1 cellular context compared by ENCODE assay signal in the genomic region with DNA sequence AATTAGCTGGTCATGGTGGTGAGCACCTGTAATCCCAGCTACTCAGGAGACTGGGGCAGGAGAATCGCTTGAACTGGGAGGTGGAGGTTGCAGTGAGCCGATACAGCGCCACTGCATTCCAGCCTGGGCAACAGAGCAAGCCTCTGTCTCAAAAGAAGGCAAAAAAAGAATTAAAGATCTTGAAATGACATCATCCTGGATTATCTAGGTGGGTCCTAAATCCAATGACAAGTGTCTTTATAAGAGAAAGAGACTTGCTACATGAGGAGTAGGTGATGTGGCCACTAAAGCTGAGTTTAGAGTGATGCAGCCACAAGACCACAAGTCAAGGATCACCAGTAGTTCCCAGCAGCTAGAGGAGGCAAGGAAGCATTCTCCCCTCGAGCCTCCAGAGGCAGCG.
TF ChIP-seq lines count a peak whose summit lies in the region.

No MANE protein-coding gene starts in this region.

TF ChIP-seq in GM23338, 12 proteins besides CTCF, POLR2A, EP300 and RAD21:
- TF ChIP-seq, protein P1, sequence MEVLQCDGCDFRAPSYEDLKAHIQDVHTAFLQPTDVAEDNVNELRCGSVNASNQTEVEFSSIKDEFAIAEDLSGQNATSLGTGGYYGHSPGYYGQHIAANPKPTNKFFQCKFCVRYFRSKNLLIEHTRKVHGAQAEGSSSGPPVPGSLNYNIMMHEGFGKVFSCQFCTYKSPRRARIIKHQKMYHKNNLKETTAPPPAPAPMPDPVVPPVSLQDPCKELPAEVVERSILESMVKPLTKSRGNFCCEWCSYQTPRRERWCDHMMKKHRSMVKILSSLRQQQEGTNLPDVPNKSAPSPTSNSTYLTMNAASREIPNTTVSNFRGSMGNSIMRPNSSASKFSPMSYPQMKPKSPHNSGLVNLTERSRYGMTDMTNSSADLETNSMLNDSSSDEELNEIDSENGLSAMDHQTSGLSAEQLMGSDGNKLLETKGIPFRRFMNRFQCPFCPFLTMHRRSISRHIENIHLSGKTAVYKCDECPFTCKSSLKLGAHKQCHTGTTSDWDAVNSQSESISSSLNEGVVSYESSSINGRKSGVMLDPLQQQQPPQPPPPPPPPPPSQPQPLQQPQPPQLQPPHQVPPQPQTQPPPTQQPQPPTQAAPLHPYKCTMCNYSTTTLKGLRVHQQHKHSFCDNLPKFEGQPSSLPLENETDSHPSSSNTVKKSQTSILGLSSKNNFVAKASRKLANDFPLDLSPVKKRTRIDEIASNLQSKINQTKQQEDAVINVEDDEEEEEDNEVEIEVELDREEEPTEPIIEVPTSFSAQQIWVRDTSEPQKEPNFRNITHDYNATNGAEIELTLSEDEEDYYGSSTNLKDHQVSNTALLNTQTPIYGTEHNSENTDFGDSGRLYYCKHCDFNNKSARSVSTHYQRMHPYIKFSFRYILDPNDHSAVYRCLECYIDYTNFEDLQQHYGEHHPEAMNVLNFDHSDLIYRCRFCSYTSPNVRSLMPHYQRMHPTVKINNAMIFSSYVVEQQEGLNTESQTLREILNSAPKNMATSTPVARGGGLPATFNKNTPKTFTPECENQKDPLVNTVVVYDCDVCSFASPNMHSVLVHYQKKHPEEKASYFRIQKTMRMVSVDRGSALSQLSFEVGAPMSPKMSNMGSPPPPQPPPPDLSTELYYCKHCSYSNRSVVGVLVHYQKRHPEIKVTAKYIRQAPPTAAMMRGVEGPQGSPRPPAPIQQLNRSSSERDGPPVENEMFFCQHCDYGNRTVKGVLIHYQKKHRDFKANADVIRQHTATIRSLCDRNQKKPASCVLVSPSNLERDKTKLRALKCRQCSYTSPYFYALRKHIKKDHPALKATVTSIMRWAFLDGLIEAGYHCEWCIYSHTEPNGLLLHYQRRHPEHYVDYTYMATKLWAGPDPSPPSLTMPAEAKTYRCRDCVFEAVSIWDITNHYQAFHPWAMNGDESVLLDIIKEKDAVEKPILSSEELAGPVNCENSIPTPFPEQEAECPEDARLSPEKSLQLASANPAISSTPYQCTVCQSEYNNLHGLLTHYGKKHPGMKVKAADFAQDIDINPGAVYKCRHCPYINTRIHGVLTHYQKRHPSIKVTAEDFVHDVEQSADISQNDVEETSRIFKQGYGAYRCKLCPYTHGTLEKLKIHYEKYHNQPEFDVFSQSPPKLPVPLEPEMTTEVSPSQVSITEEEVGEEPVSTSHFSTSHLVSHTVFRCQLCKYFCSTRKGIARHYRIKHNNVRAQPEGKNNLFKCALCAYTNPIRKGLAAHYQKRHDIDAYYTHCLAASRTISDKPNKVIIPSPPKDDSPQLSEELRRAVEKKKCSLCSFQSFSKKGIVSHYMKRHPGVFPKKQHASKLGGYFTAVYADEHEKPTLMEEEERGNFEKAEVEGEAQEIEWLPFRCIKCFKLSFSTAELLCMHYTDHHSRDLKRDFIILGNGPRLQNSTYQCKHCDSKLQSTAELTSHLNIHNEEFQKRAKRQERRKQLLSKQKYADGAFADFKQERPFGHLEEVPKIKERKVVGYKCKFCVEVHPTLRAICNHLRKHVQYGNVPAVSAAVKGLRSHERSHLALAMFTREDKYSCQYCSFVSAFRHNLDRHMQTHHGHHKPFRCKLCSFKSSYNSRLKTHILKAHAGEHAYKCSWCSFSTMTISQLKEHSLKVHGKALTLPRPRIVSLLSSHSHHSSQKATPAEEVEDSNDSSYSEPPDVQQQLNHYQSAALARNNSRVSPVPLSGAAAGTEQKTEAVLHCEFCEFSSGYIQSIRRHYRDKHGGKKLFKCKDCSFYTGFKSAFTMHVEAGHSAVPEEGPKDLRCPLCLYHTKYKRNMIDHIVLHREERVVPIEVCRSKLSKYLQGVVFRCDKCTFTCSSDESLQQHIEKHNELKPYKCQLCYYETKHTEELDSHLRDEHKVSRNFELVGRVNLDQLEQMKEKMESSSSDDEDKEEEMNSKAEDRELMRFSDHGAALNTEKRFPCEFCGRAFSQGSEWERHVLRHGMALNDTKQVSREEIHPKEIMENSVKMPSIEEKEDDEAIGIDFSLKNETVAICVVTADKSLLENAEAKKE (CRISPR knock-in tag; IDR thresholded peaks at IDR 0.05): no peak
- no peak for TF ChIP-seq POLR2AphosphoS5 (IDR thresholded peaks at IDR 0.05; ENCODE audit: low read depth)
- TF ChIP-seq CREB1 (CRISPR knock-in tag; IDR thresholded peaks at IDR 0.05; ENCODE audit: low read depth): no peak
- TF ChIP-seq STAT1 (IDR thresholded peaks at IDR 0.05; ENCODE audit: unreplicated experiment): no peak
- no peak for TF ChIP-seq ETS1 (IDR thresholded peaks at IDR 0.05)
- no peak for TF ChIP-seq JUNB (IDR thresholded peaks at IDR 0.05; ENCODE audit: unreplicated experiment)
- TF ChIP-seq, protein P2, sequence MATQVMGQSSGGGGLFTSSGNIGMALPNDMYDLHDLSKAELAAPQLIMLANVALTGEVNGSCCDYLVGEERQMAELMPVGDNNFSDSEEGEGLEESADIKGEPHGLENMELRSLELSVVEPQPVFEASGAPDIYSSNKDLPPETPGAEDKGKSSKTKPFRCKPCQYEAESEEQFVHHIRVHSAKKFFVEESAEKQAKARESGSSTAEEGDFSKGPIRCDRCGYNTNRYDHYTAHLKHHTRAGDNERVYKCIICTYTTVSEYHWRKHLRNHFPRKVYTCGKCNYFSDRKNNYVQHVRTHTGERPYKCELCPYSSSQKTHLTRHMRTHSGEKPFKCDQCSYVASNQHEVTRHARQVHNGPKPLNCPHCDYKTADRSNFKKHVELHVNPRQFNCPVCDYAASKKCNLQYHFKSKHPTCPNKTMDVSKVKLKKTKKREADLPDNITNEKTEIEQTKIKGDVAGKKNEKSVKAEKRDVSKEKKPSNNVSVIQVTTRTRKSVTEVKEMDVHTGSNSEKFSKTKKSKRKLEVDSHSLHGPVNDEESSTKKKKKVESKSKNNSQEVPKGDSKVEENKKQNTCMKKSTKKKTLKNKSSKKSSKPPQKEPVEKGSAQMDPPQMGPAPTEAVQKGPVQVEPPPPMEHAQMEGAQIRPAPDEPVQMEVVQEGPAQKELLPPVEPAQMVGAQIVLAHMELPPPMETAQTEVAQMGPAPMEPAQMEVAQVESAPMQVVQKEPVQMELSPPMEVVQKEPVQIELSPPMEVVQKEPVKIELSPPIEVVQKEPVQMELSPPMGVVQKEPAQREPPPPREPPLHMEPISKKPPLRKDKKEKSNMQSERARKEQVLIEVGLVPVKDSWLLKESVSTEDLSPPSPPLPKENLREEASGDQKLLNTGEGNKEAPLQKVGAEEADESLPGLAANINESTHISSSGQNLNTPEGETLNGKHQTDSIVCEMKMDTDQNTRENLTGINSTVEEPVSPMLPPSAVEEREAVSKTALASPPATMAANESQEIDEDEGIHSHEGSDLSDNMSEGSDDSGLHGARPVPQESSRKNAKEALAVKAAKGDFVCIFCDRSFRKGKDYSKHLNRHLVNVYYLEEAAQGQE (IDR thresholded peaks at IDR 0.05; ENCODE audit: unreplicated experiment): no peak
- no peak for TF ChIP-seq ZNF331 (CRISPR knock-in tag; IDR thresholded peaks at IDR 0.05; ENCODE audit: low read depth)
- no peak for TF ChIP-seq NANOG (IDR thresholded peaks at IDR 0.05; ENCODE audit: borderline replicate concordance)
- TF ChIP-seq ZNF114 (CRISPR knock-in tag; IDR thresholded peaks at IDR 0.05): no peak
- no peak for TF ChIP-seq EZH2 (IDR thresholded peaks at IDR 0.05; ENCODE audit: low read depth, unreplicated experiment)
- TF ChIP-seq EZH2phosphoT487 (IDR thresholded peaks at IDR 0.05; ENCODE audit: unreplicated experiment): no peak
